Comparison of ENCODE assay signal across 8 cellular contexts in genomic region chr11:47394322-47395224, GRCh38. TPM values are rescaled to one million over a fixed set of nuclear protein-coding genes. Genes with fewer than 3 reads are reported as not detected.
DNase-seq lines count a peak whose midpoint lies in the region; ATAC-seq, FAIRE-seq and TF ChIP-seq lines count a peak whose summit lies in the region.

No MANE protein-coding gene starts in this region.

- TF ChIP-seq POLR2A in GM12878 (IDR thresholded peaks at IDR 0.05; ENCODE audit: low read depth, low read length) (peak; percentile 86), testis (IDR thresholded peaks at IDR 0.05) (no peak)

- BruUV-seq in A673 (replicated peaks; lab: Mats Ljungman, UMichigan), result no TSS peak
- TSS peak; percentile 85 for BruUV-seq in GM12878 (replicated peaks; lab: Mats Ljungman, UMichigan)

- H3K27me3 ChIP-seq in A673 (replicated peaks; ENCODE audit: insufficient read depth, low read depth, low read length, poor library complexity), result no peaks in the 10 kb centered on the region
- no peaks in the 10 kb centered on the region for H3K27me3 ChIP-seq in GM12878 (replicated peaks in 1 of 2; ENCODE audit: control insufficient read depth in 2 of 2, insufficient read depth in 2 of 2, low read length in 1 of 2)
- H3K27me3 ChIP-seq in testis, result no peaks in the 10 kb centered on the region

- in situ Hi-C loops in GM12878 (cut with MboI), result no loop called here

- 34% methylated on average over 33 of the region's 39 CpGs for WGBS in GM12878 (ENCODE audit: insufficient coverage, insufficient replicate concordance, low lambda C conversion rate, missing lambda C conversion rate)
- WGBS in testis, 2 donors, result 77 to 89% methylated on average over 25 to 35 of the region's 39 CpGs

- FAIRE-seq in GM12878 (lab: Jason Lieb, UNC), result peak; percentile 89

- H3K4me3 ChIP-seq in A673 (ENCODE audit: low read depth, low read length, poor library complexity, severe bottlenecking) (no peak overlapping the region), GM12878 (peak overlapping the region; percentile 25; the same call in 1 of the 2 replicates), mucosa of descending colon (no peak overlapping the region), testis (no peak overlapping the region)

- intact Hi-C loops in A673 (cut with micrococcal nuclease; ENCODE audit: unreplicated experiment) (no loop called here), GM12878 (cut with micrococcal nuclease; ENCODE audit: unreplicated experiment) (no loop called here), mucosa of descending colon (cut with DNase I, micrococcal nuclease) (no loop called here), testis (cut with DNase I; ENCODE audit: low total_unique reads) (no loop called here)

- TF ChIP-seq EP300 in GM12878 (IDR thresholded peaks at IDR 0.05; ENCODE audit: borderline replicate concordance in 1 of 2, control insufficient read depth in 1 of 2, low read depth in 2 of 2, low read length in 2 of 2), result no peak

- H3K36me3 ChIP-seq in A673 (ENCODE audit: insufficient read depth, low read length, poor library complexity, severe bottlenecking) (no peaks in the 10 kb centered on the region), GM12878 (ENCODE audit: control insufficient read depth in 2 of 2, insufficient read depth in 2 of 2, low read length in 1 of 2) (no peaks in the 10 kb centered on the region; a peak in 1 of 4 replicates), mucosa of descending colon (ENCODE audit: low read depth) (no peaks in the 10 kb centered on the region), testis (ENCODE audit: low read depth, missing control alignments) (no peaks in the 10 kb centered on the region)

- peak overlapping the region; percentile 72 for H3K4me2 ChIP-seq in GM12878 (ENCODE audit: control insufficient read depth, insufficient read depth)

- H3K27ac ChIP-seq in A673 (ENCODE audit: low read depth, low read length, poor library complexity, severe bottlenecking) (peak overlapping the region; percentile 63), GM12878 (ENCODE audit: control insufficient read depth, insufficient read depth) (peak overlapping the region; percentile 93), testis (peak overlapping the region; percentile 55 to 80)

- peaks cover 3% of the 10 kb centered on the region for H3K4me1 ChIP-seq in A673 (ENCODE audit: insufficient read depth, low read length, poor library complexity, severe bottlenecking)
- H3K4me1 ChIP-seq in GM12878 (ENCODE audit: control insufficient read depth, insufficient read depth, low read length), result peaks cover 51% of the 10 kb centered on the region
- peaks cover 3% of the 10 kb centered on the region for H3K4me1 ChIP-seq in mucosa of descending colon (ENCODE audit: low read depth)
- no peaks in the 10 kb centered on the region for H3K4me1 ChIP-seq in testis

- TF ChIP-seq RAD21 in GM12878 (IDR thresholded peaks at IDR 0.05; ENCODE audit: insufficient read depth, low read depth, low read length), result no peak

- no peaks in the 10 kb centered on the region for H4K20me1 ChIP-seq in GM12878 (ENCODE audit: control insufficient read depth, insufficient read depth)

- DNase-seq in A673 (ENCODE audit: low spot score), result peak; percentile 44
- peak in 3 of 5 donors; percentile 32 to 85 (median 39) for DNase-seq in T-helper 1 cell
- DNase-seq in GM12878 (ENCODE audit: low read depth, low spot score), result no peak
- peak; percentile 46 to 86 (median 65) for DNase-seq in mucosa of descending colon
- no peak for DNase-seq in testis
- DNase-seq in HPDE6-E6E7 (ENCODE audit: extremely low spot score), result no peak
- no peak for DNase-seq in cortex of kidney (lab: John Stamatoyannopoulos, UW)

- no peak for TF ChIP-seq CTCF in A673 (conservative IDR thresholded peaks at IDR 0.05; ENCODE audit: low read depth, low read length)
- TF ChIP-seq CTCF in GM12878 (IDR thresholded peaks at IDR 0.05 in 2 of 3, conservative IDR thresholded peaks at IDR 0.05 in 1 of 3; ENCODE audit: control insufficient read depth in 2 of 3, extremely low read depth in 1 of 3, insufficient read depth in 1 of 3, low read depth in 3 of 3, low read length in 3 of 3), result no peak
- TF ChIP-seq CTCF in mucosa of descending colon (IDR thresholded peaks at IDR 0.05), result no peak
- no peak for TF ChIP-seq CTCF in testis (IDR thresholded peaks at IDR 0.05)

- peak overlapping the region; percentile 78 for H3K9ac ChIP-seq in GM12878 (ENCODE audit: control insufficient read depth, insufficient read depth, low read length)

- H3K9me3 ChIP-seq in A673 (ENCODE audit: low read depth, low read length, poor library complexity, severe bottlenecking) (no peaks in the 10 kb centered on the region), GM12878 (replicated peaks; ENCODE audit: control insufficient read depth, insufficient read depth, low read length) (no peaks in the 10 kb centered on the region), mucosa of descending colon (no peaks in the 10 kb centered on the region), testis (no peaks in the 10 kb centered on the region)

- CTCF ChIA-PET in A673 (lab: Charles Lee), result no interaction called here
- CTCF ChIA-PET in GM12878 (lab: Yijun Ruan, JAX), result interaction anchor here (1.6 to 3.4 kb wide), 2 partner anchors 12 to 21 kb away, joined by 5 to 40 read pairs; no protein-coding TSS in a partner anchor

- RAD21 ChIA-PET in GM12878 (lab: Charles Lee; ENCODE audit: unreplicated experiment), result interaction anchor here (1.0 to 1.8 kb wide), 3 partner anchors 13 to 16 kb away, joined by 4 to 8 read pairs (median 4); partner anchors contain the start of gene SPI1

- POLR2A ChIA-PET in A673 (lab: Charles Lee; ENCODE audit: low non-redundant PET) (no interaction called here), GM12878 (lab: Charles Lee) (interaction anchor here (0.6 to 8.5 kb wide), 3 partner anchors 11 to 27 kb away, joined by 5 to 94 read pairs (median 5); partner anchors contain the start of gene SPI1)

- SMC1A ChIA-PET in GM12878 (lab: Charles Lee; ENCODE audit: uncharacterized antibody, unreplicated experiment), result interaction anchor here (1.2 to 5.0 kb wide), 3 partner anchors 11 to 21 kb away, joined by 3 to 36 read pairs (median 23); partner anchors contain the start of gene SPI1

- no peaks in the 10 kb centered on the region; the same call in 1 of the 2 replicates for H3K79me2 ChIP-seq in GM12878 (ENCODE audit: control insufficient read depth, insufficient read depth, low read length)

- H2AFZ ChIP-seq in GM12878 (ENCODE audit: control insufficient read depth, low read depth, low read length), result peak overlapping the region; percentile 83

- peak; percentile 61 for ATAC-seq in GM21737 (IDR thresholded peaks at IDR 0.05; ENCODE audit: unreplicated experiment)
- peak; percentile 73 for ATAC-seq in GM12878
- peak; percentile 63 for ATAC-seq in mucosa of descending colon

RNA-seq across cellular contexts. Expression of gene SLC39A13, which starts 13.8 kb away (rescaled TPM):
- total RNA-seq in A673 (2021), result 53.3 and 64.2 TPM in 2 replicates
- total RNA-seq in GM12878 (2013; cell fraction: nucleolus; rRNA removed), result 7.2 and 9.7 TPM in 2 replicates
- total RNA-seq in GM12878 (2014; rRNA removed), result 11.3 and 14.5 TPM in 2 replicates
- total RNA-seq in GM12878 (2014; rRNA removed; fragmentation: Illumina TruSeq; extraction: Trizol), result 3.3 and 3.6 TPM in 2 replicates
- total RNA-seq in GM12878 (2021), result 14.5 and 15.0 TPM in 2 replicates
- polyA plus RNA-seq in GM12878 (2011; ENCODE audit: low read depth), result 3.5 TPM
- 2.0 and 4.2 TPM in 2 replicates for polyA plus RNA-seq in GM12878 (2011; rRNA removed)
- polyA plus RNA-seq in GM12878 (2011; cell fraction: cytosol; rRNA removed), result 6.3 and 12.0 TPM in 2 replicates
- 51.1 and 51.6 TPM in 2 replicates for polyA plus RNA-seq in GM12878 (2011; cell fraction: nucleus; rRNA removed)
- polyA plus RNA-seq in GM12878 (2012), result 11.0 and 11.1 TPM in 2 replicates
- polyA plus RNA-seq in GM12878 (2014; fragmentation: Illumina TruSeq; extraction: Trizol), result 2.1 and 3.2 TPM in 2 replicates
- under 1 TPM; 0.23 to 0.60 TPM for polyA plus RNA-seq in GM12878 (2014; fragmentation: Nextera tagmentation; extraction: Ambion mirVana)
- 19.8 and 20.4 TPM in 2 replicates for polyA plus RNA-seq in GM12878 (2014; rRNA removed)
- 1 to 10 TPM; 8.4 to 8.9 TPM for polyA plus RNA-seq in GM12878 (2016; fragmentation: Nextera tagmentation; extraction: Ambion mirVana)
- 2.6 and 4.5 TPM in 2 replicates for polyA minus RNA-seq in GM12878 (2011; rRNA and poly(A)+ RNA removed)
- polyA minus RNA-seq in GM12878 (2011; cell fraction: cytosol; rRNA and poly(A)+ RNA removed), result 2.3 and 2.4 TPM in 2 replicates
- polyA minus RNA-seq in GM12878 (2011; cell fraction: nucleus; rRNA and poly(A)+ RNA removed), result 4.6 and 7.7 TPM in 2 replicates
- 10 to 100 TPM; 14.4 to 30.9 (median 21.4) TPM for total RNA-seq in mucosa of descending colon
- total RNA-seq in testis, result 10 to 100 TPM; 95.1 to 98.1 TPM
- 99.2 TPM for polyA plus RNA-seq in testis (ENCODE audit: insufficient read depth, low read depth, low replicate concordance)

RNA-seq across cellular contexts. Expression of gene SPI1, which starts 16.2 kb away (rescaled TPM):
- total RNA-seq in A673 (2021), result not detected in 2 replicates
- total RNA-seq in GM12878 (2013; cell fraction: nucleolus; rRNA removed), result 8.7 and 10.3 TPM in 2 replicates
- 19.9 and 25.9 TPM in 2 replicates for total RNA-seq in GM12878 (2014; rRNA removed)
- total RNA-seq in GM12878 (2014; rRNA removed; fragmentation: Illumina TruSeq; extraction: Trizol), result 5.9 and 6.5 TPM in 2 replicates
- total RNA-seq in GM12878 (2021), result 29.5 and 31.1 TPM in 2 replicates
- 7.3 TPM for polyA plus RNA-seq in GM12878 (2011; ENCODE audit: low read depth)
- polyA plus RNA-seq in GM12878 (2011; rRNA removed), result 3.6 and 10.2 TPM in 2 replicates
- polyA plus RNA-seq in GM12878 (2011; cell fraction: cytosol; rRNA removed), result 13.4 and 15.8 TPM in 2 replicates
- polyA plus RNA-seq in GM12878 (2011; cell fraction: nucleus; rRNA removed), result 13.8 and 20.3 TPM in 2 replicates
- polyA plus RNA-seq in GM12878 (2012), result 26.5 and 28.6 TPM in 2 replicates
- 1.3 and 8.8 TPM in 2 replicates for polyA plus RNA-seq in GM12878 (2014; fragmentation: Illumina TruSeq; extraction: Trizol)
- polyA plus RNA-seq in GM12878 (2014; fragmentation: Nextera tagmentation; extraction: Ambion mirVana), result under 1 TPM; 0.05 to 0.08 TPM
- 24.5 and 30.2 TPM in 2 replicates for polyA plus RNA-seq in GM12878 (2014; rRNA removed)
- polyA plus RNA-seq in GM12878 (2016; fragmentation: Nextera tagmentation; extraction: Ambion mirVana), result 10 to 100 TPM in 1 of 2 experiments, 1 to 10 TPM in 1; 9.2 to 15.0 TPM
- 9.1 and 16.5 TPM in 2 replicates for polyA minus RNA-seq in GM12878 (2011; rRNA and poly(A)+ RNA removed)
- polyA minus RNA-seq in GM12878 (2011; cell fraction: cytosol; rRNA and poly(A)+ RNA removed), result 7.7 and 13.2 TPM in 2 replicates
- 4.6 and 9.6 TPM in 2 replicates for polyA minus RNA-seq in GM12878 (2011; cell fraction: nucleus; rRNA and poly(A)+ RNA removed)
- total RNA-seq in mucosa of descending colon, result 10 to 100 TPM in 2 of 3 donors, 1 to 10 TPM in 1; 4.9 to 21.0 (median 20.6) TPM
- total RNA-seq in testis, result 1 to 10 TPM; 4.6 to 7.4 TPM
- polyA plus RNA-seq in testis (ENCODE audit: insufficient read depth, low read depth, low replicate concordance), result 16.3 TPM

RNA-seq across cellular contexts. Expression of gene PSMC3, which starts 31.7 kb away (rescaled TPM):
- 665 and 701 TPM in 2 replicates for total RNA-seq in A673 (2021)
- total RNA-seq in GM12878 (2013; cell fraction: nucleolus; rRNA removed), result 43.7 and 52.4 TPM in 2 replicates
- total RNA-seq in GM12878 (2014; rRNA removed), result 112 and 114 TPM in 2 replicates
- 180 and 181 TPM in 2 replicates for total RNA-seq in GM12878 (2014; rRNA removed; fragmentation: Illumina TruSeq; extraction: Trizol)
- 144 and 157 TPM in 2 replicates for total RNA-seq in GM12878 (2021)
- 116 TPM for polyA plus RNA-seq in GM12878 (2011; ENCODE audit: low read depth)
- 143 and 159 TPM in 2 replicates for polyA plus RNA-seq in GM12878 (2011; rRNA removed)
- polyA plus RNA-seq in GM12878 (2011; cell fraction: cytosol; rRNA removed), result 118 and 142 TPM in 2 replicates
- polyA plus RNA-seq in GM12878 (2011; cell fraction: nucleus; rRNA removed), result 78.3 and 128 TPM in 2 replicates
- 90.1 and 134 TPM in 2 replicates for polyA plus RNA-seq in GM12878 (2012)
- 245 and 283 TPM in 2 replicates for polyA plus RNA-seq in GM12878 (2014; fragmentation: Illumina TruSeq; extraction: Trizol)
- 10 to 100 TPM; 39.5 to 54.3 TPM for polyA plus RNA-seq in GM12878 (2014; fragmentation: Nextera tagmentation; extraction: Ambion mirVana)
- polyA plus RNA-seq in GM12878 (2014; rRNA removed), result 153 TPM in 2 replicates
- polyA plus RNA-seq in GM12878 (2016; fragmentation: Nextera tagmentation; extraction: Ambion mirVana), result 100 to 1,000 TPM; 256 to 289 TPM
- polyA minus RNA-seq in GM12878 (2011; rRNA and poly(A)+ RNA removed), result 89.2 and 147 TPM in 2 replicates
- polyA minus RNA-seq in GM12878 (2011; cell fraction: cytosol; rRNA and poly(A)+ RNA removed), result 26.3 and 35.2 TPM in 2 replicates
- 29.3 and 50.7 TPM in 2 replicates for polyA minus RNA-seq in GM12878 (2011; cell fraction: nucleus; rRNA and poly(A)+ RNA removed)
- total RNA-seq in mucosa of descending colon, result 100 to 1,000 TPM in 1 of 3 donors, 10 to 100 TPM in 2; 70.7 to 115 (median 91.0) TPM
- total RNA-seq in testis, result 100 to 1,000 TPM in 1 of 2 donors, 10 to 100 TPM in 1; 98.1 to 108 TPM
- polyA plus RNA-seq in testis (ENCODE audit: insufficient read depth, low read depth, low replicate concordance), result 228 TPM

RNA-seq across cellular contexts. Expression of gene MYBPC3, which starts 42.1 kb away (rescaled TPM):
- not detected in 2 replicates for total RNA-seq in A673 (2021)
- total RNA-seq in GM12878 (2013; cell fraction: nucleolus; rRNA removed), result not detected in 2 replicates
- total RNA-seq in GM12878 (2014; rRNA removed), result 0.05 TPM in 1 of 2 replicates, not detected in the other
- not detected in 2 replicates for total RNA-seq in GM12878 (2014; rRNA removed; fragmentation: Illumina TruSeq; extraction: Trizol)
- total RNA-seq in GM12878 (2021), result not detected in 2 replicates
- not detected for polyA plus RNA-seq in GM12878 (2011; ENCODE audit: low read depth)
- polyA plus RNA-seq in GM12878 (2011; rRNA removed), result 0.03 TPM in 1 of 2 replicates, not detected in the other
- 0.05 and 0.06 TPM in 2 replicates for polyA plus RNA-seq in GM12878 (2011; cell fraction: cytosol; rRNA removed)
- polyA plus RNA-seq in GM12878 (2011; cell fraction: nucleus; rRNA removed), result 0.16 and 0.30 TPM in 2 replicates
- polyA plus RNA-seq in GM12878 (2012), result 0.04 and 0.08 TPM in 2 replicates
- 0.03 TPM in 1 of 2 replicates, not detected in the other for polyA plus RNA-seq in GM12878 (2014; fragmentation: Illumina TruSeq; extraction: Trizol)
- polyA plus RNA-seq in GM12878 (2014; fragmentation: Nextera tagmentation; extraction: Ambion mirVana), result not detected
- 0.06 TPM in 1 of 2 replicates, not detected in the other for polyA plus RNA-seq in GM12878 (2014; rRNA removed)
- under 1 TPM in 1 of 2 experiments, not detected in 1; 0.08 TPM for polyA plus RNA-seq in GM12878 (2016; fragmentation: Nextera tagmentation; extraction: Ambion mirVana)
- polyA minus RNA-seq in GM12878 (2011; rRNA and poly(A)+ RNA removed), result 0.05 TPM in 1 of 2 replicates, not detected in the other
- not detected in 2 replicates for polyA minus RNA-seq in GM12878 (2011; cell fraction: cytosol; rRNA and poly(A)+ RNA removed)
- not detected in 2 replicates for polyA minus RNA-seq in GM12878 (2011; cell fraction: nucleus; rRNA and poly(A)+ RNA removed)
- 1 to 10 TPM in 1 of 3 donors, under 1 TPM in 2; 0.06 to 1.1 (median 0.09) TPM for total RNA-seq in mucosa of descending colon
- total RNA-seq in testis, result under 1 TPM; 0.68 to 0.79 TPM
- 1.7 TPM for polyA plus RNA-seq in testis (ENCODE audit: insufficient read depth, low read depth, low replicate concordance)

RNA-seq across cellular contexts. Expression of gene RAPSN, which starts 54.4 kb away (rescaled TPM):
- 1.0 TPM in 2 replicates for total RNA-seq in A673 (2021)
- not detected in 2 replicates for total RNA-seq in GM12878 (2013; cell fraction: nucleolus; rRNA removed)
- 0.23 and 0.27 TPM in 2 replicates for total RNA-seq in GM12878 (2014; rRNA removed)
- 0.09 and 0.13 TPM in 2 replicates for total RNA-seq in GM12878 (2014; rRNA removed; fragmentation: Illumina TruSeq; extraction: Trizol)
- 0.15 and 0.27 TPM in 2 replicates for total RNA-seq in GM12878 (2021)
- not detected for polyA plus RNA-seq in GM12878 (2011; ENCODE audit: low read depth)
- polyA plus RNA-seq in GM12878 (2011; rRNA removed), result 0.08 and 0.09 TPM in 2 replicates
- polyA plus RNA-seq in GM12878 (2011; cell fraction: cytosol; rRNA removed), result 0.07 TPM in 1 of 2 replicates, not detected in the other
- 0.23 and 0.48 TPM in 2 replicates for polyA plus RNA-seq in GM12878 (2011; cell fraction: nucleus; rRNA removed)
- polyA plus RNA-seq in GM12878 (2012), result 0.08 and 0.91 TPM in 2 replicates
- not detected in 2 replicates for polyA plus RNA-seq in GM12878 (2014; fragmentation: Illumina TruSeq; extraction: Trizol)
- not detected for polyA plus RNA-seq in GM12878 (2014; fragmentation: Nextera tagmentation; extraction: Ambion mirVana)
- polyA plus RNA-seq in GM12878 (2014; rRNA removed), result 0.28 TPM in 1 of 2 replicates, not detected in the other
- not detected for polyA plus RNA-seq in GM12878 (2016; fragmentation: Nextera tagmentation; extraction: Ambion mirVana)
- 0.31 TPM in 1 of 2 replicates, not detected in the other for polyA minus RNA-seq in GM12878 (2011; rRNA and poly(A)+ RNA removed)
- polyA minus RNA-seq in GM12878 (2011; cell fraction: cytosol; rRNA and poly(A)+ RNA removed), result not detected in 2 replicates
- 0.12 and 1.1 TPM in 2 replicates for polyA minus RNA-seq in GM12878 (2011; cell fraction: nucleus; rRNA and poly(A)+ RNA removed)
- total RNA-seq in mucosa of descending colon, result under 1 TPM; 0.41 to 0.96 (median 0.95) TPM
- total RNA-seq in testis, result under 1 TPM; 0.19 to 0.63 TPM
- polyA plus RNA-seq in testis (ENCODE audit: insufficient read depth, low read depth, low replicate concordance), result 0.65 TPM

Comparison
In these comparisons a context has a peak if more than half of its experiments do, and no peak if none do; other contexts are left out.
1. DNase-seq: peak in A673 (single experiment), T-helper 1 cell (3 of 5) and mucosa of descending colon (3 of 3); none in GM12878 (single experiment), testis (single experiment), HPDE6-E6E7 (single experiment) and cortex of kidney (single experiment).
2. Peak in every context shown above with its lines, with median percentiles within 50 percentile points of each other: H3K27ac ChIP-seq and ATAC-seq.